ENCODE assay signal across 25 cellular contexts in the genomic region with DNA sequence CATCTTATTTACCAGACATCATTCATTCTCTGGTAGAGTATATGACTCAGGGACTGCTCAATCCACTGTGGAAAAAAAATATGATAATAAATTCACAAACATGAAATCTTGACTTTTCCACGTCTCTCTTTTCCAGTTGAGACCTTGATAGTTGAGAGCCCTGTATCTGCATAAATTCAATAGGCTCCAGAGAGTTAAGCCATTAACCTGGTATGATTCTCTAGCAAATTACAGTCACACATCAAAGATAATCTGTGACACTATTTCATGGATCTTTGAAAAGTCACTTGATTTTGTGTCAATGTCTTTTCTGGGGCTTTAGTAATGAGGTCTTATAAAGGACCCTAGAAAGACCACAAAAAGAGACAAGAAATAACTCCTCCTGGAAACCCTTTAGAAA.
"Had no signal": no experiment of that assay in that cellular context is flagged by ENCODE, and none has a peak within 500 bp of the region (broad histone marks: within the 10 kb centered on the region; RNA-seq: fewer than 3 reads in every experiment).

No MANE protein-coding gene starts in this region.

- H3K36me3 ChIP-seq: stomach, suprapubic skin, thoracic aorta, thyroid gland, tibial artery, tibial nerve, transverse colon, upper lobe of left lung, upper lobe of right lung, uterus, vagina had no signal

- H3K27me3 ChIP-seq: stomach, suprapubic skin, testis, thyroid gland, tibial artery, tibial nerve, transverse colon, upper lobe of left lung, upper lobe of right lung, uterus, vagina had no signal

- ATAC-seq: stimulated activated effector memory CD8-positive, alpha-beta T cell treated with anti-CD3 and anti-CD28 coated beads, Interleukin-12 subunit alpha, Interleukin-12 subunit beta, amount 100 ng/mL, for 72 hours; stimulated activated naive B cell treated with anti-CD40 and anti-IgM and Interleukin-4, amounts not matched to agents 10 μg/mL and 1 μg/mL and 100 μg/mL, for 72 hours; stimulated activated naive CD8-positive, alpha-beta T cell treated with anti-CD3 and anti-CD28 coated beads, Interleukin-15, amount 100 ng/mL, for 72 hours; stimulated activated naive CD8-positive, alpha-beta T cell treated with anti-CD3 and anti-CD28 coated beads, Interleukin-15, Interleukin-2, amounts not matched to agents 100 U/mL and 50 U/mL, for 24 hours; upper lobe of right lung had no signal

- H3K4me3 ChIP-seq: stomach, suprapubic skin, testis, thoracic aorta, thyroid gland, tibial artery, tibial nerve, transverse colon, upper lobe of left lung, upper lobe of right lung, uterus, vagina had no signal

- DNase-seq: stimulated activated CD4-positive, alpha-beta T cell treated with anti-CD3 and anti-CD28 coated beads, Interleukin-2, amount 100 ng/mL, for 24 hours; stimulated activated CD4-positive, alpha-beta T cell treated with anti-CD3 and anti-CD28 coated beads, Interleukin-2, amount 100 ng/mL, for 48 hours; stimulated activated CD4-positive, alpha-beta T cell treated with anti-CD3 and anti-CD28 coated beads, Interleukin-4, amount 100 ng/mL, for 1 hour; stimulated activated CD4-positive, alpha-beta T cell treated with anti-CD3 and anti-CD28 coated beads, Interleukin-4, amount 100 ng/mL, for 4 hours; stimulated activated CD8-positive, alpha-beta memory T cell treated with anti-CD3 and anti-CD28 coated beads, Interleukin-4, amount 100 ng/mL, for 48 hours; stimulated activated naive B cell treated with anti-CD40 and anti-IgM and Interleukin-4, amounts not matched to agents 10 μg/mL and 1 μg/mL and 100 μg/mL, for 72 hours; stimulated activated naive CD4-positive, alpha-beta T cell; stimulated activated naive CD4-positive, alpha-beta T cell treated with Interleukin-2 at 50 U/mL for 16 hours; stimulated activated naive CD8-positive, alpha-beta T cell treated with anti-CD3 and anti-CD28 coated beads, Interleukin-15, amount 100 ng/mL, for 72 hours; stimulated activated naive CD8-positive, alpha-beta T cell treated with anti-CD3 and anti-CD28 coated beads, Interleukin-15, Interleukin-2, amounts not matched to agents 100 U/mL and 50 U/mL, for 24 hours; stomach; substantia nigra; testis; thyroid gland; tibial artery; transverse colon; trophoblast cell; upper lobe of left lung; upper lobe of right lung; uterus had no signal

- H3K4me1 ChIP-seq: stomach, suprapubic skin, testis, thyroid gland, tibial artery, tibial nerve, upper lobe of left lung, upper lobe of right lung, uterus, vagina had no signal

- H3K9me3 ChIP-seq: stomach, suprapubic skin, testis, thoracic aorta, thyroid gland, tibial artery, tibial nerve, transverse colon, upper lobe of left lung, upper lobe of right lung, uterus, vagina had no signal

- H3K27ac ChIP-seq: stomach, suprapubic skin, testis, thoracic aorta, thyroid gland, tibial artery, tibial nerve, transverse colon, upper lobe of left lung, upper lobe of right lung, uterus, vagina had no signal
